ENCODE assay signal across 8 cellular contexts in the genomic region with DNA sequence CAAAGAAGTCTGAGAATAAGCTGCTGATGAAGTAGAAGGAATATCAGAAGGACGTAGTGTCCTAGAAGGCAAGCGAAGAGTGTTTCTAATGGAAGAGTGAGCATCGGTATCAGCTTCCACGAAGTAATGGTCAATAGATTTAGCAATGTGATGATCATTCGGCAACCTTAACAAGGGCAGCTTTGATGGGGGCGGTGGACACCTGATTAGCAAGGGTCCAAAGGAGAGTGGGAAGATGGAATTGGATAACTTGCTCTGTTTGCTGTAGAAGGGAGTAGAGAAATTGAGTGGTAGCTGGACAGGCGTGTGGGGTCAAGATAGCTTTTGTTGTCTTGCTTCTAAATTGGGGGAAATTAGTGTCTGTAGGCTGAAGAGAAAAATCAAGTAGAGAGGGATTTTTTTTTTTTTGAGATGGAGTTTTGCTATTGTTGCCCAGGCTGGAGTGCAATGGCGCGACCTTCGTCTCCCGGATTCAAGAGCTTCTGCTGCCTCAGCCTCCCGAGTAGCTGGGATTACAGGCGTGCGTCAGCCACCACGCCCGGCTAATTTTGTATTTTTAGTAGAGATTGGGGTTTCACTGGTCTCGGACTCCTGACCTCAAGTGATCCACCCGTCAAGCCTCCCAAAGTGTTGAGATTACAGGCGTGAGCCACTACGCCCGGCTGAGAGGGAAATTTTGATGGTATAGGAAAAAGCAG. TPM values are rescaled to one million over a fixed set of nuclear protein-coding genes. Genes with fewer than 3 reads are reported as not detected.
DNase-seq lines count a peak whose midpoint lies in the region; ATAC-seq and TF ChIP-seq lines count a peak whose summit lies in the region.
"Had no signal": no experiment of that assay in that cellular context is flagged by ENCODE, and none has a peak within 500 bp of the region (broad histone marks: within the 10 kb centered on the region; RNA-seq: fewer than 3 reads in every experiment).

No MANE protein-coding gene starts in this region.

- H4K20me1 ChIP-seq in OCI-LY7 (ENCODE audit: insufficient read depth, low read length) = no peaks in the 10 kb centered on the region

- DNase-seq in BE2C (no peak), OCI-LY7 (ENCODE audit: low spot score) (no peak), kidney tubule cell (ENCODE audit: low spot score) (peak; percentile 18), AG08395 (ENCODE audit: low spot score) (no peak), ecto neural progenitor cell (ENCODE audit: low spot score) (no peak)

- peak overlapping the region; percentile 66 for H2AFZ ChIP-seq in OCI-LY7 (ENCODE audit: low read length)

- no peak for TF ChIP-seq CTCF in BE2C (IDR thresholded peaks at IDR 0.05; ENCODE audit: low read depth, low read length)
- TF ChIP-seq CTCF in OCI-LY7 (conservative IDR thresholded peaks at IDR 0.05; ENCODE audit: low read length) = no peak

- no TSS peak for BruUV-seq in OCI-LY7 (replicated peaks; lab: Mats Ljungman, UMichigan)

- CTCF ChIA-PET in OCI-LY7 (lab: Charles Lee; ENCODE audit: unreplicated experiment) = interaction anchor here (0.6 to 1.5 kb wide), 4 partner anchors 11 to 26 kb away, joined by 3 read pairs; no protein-coding TSS in a partner anchor

- ATAC-seq in HG03175 (IDR thresholded peaks at IDR 0.05; ENCODE audit: unreplicated experiment) = no peak

- H3K4me2 ChIP-seq in OCI-LY7 (ENCODE audit: low read length) = peak overlapping the region; percentile 89

- H3K36me3 ChIP-seq in BE2C (no peaks in the 10 kb centered on the region; the same call in none of the 2 replicates), OCI-LY7 (ENCODE audit: insufficient read depth, low read length) (peaks cover 22% of the 10 kb centered on the region; the same call in 1 of the 2 replicates)

- no peaks in the 10 kb centered on the region for H3K79me2 ChIP-seq in OCI-LY7 (ENCODE audit: insufficient read depth, low read depth, low read length)

- no peaks in the 10 kb centered on the region for H3K27me3 ChIP-seq in BE2C

- H3K9me3 ChIP-seq in BE2C (no peaks in the 10 kb centered on the region), OCI-LY7 (ENCODE audit: low read length) (no peaks in the 10 kb centered on the region)

- POLR2A ChIA-PET in OCI-LY7 (lab: Charles Lee) = interaction anchor here (0.6 to 2.3 kb wide), 5 partner anchors 11 to 720 kb away, joined by 3 to 7 read pairs (median 3); partner anchors contain the start of gene PER1

- H3K4me1 ChIP-seq in BE2C = no peaks in the 10 kb centered on the region
- H3K4me1 ChIP-seq in OCI-LY7 (ENCODE audit: insufficient read depth, low read length, poor library complexity, severe bottlenecking) = peaks cover 18% of the 10 kb centered on the region

- intact Hi-C loops in OCI-LY7 (cut with micrococcal nuclease; ENCODE audit: unreplicated experiment) = loop anchor here (1.0 to 5.0 kb wide), 2 partner anchors 19 to 165 kb away; no protein-coding TSS in a partner anchor

- no peaks in the 10 kb centered on the region for H3K9me2 ChIP-seq in OCI-LY7 (ENCODE audit: insufficient read depth, low read length)

- H3K4me3 ChIP-seq in BE2C (ENCODE audit: low read depth, low read length) (peak overlapping the region; percentile 65), OCI-LY7 (ENCODE audit: low read depth, low read length, poor library complexity, severe bottlenecking) (peak overlapping the region; percentile 70)

- H3K27ac ChIP-seq in OCI-LY7 (ENCODE audit: low read depth, low read length, poor library complexity, severe bottlenecking) = peak overlapping the region; percentile 74

RNA-seq across cellular contexts. Expression of gene HES7, which starts 13.9 kb away (rescaled TPM):
- 4.2 TPM for polyA plus RNA-seq in BE2C (2012; ENCODE audit: insufficient read depth, insufficient read length, low read depth)
- 0.44 and 0.75 TPM in 2 replicates for total RNA-seq in OCI-LY7 (2014; rRNA removed; shearing (Covaris generic))
- total RNA-seq in OCI-LY7 (2022) = 4.6 and 5.8 TPM in 2 replicates
- total RNA-seq: subcutaneous adipose tissue had no signal

RNA-seq across cellular contexts. Expression of gene PER1, which starts 14.4 kb away (rescaled TPM):
- polyA plus RNA-seq in BE2C (2012; ENCODE audit: insufficient read depth, insufficient read length, low read depth) = 44.7 TPM
- 13.9 and 15.4 TPM in 2 replicates for total RNA-seq in OCI-LY7 (2014; rRNA removed; shearing (Covaris generic))
- 38.0 and 48.0 TPM in 2 replicates for total RNA-seq in OCI-LY7 (2022)

RNA-seq across cellular contexts. Expression of gene ALOXE3, which starts 19.5 kb away (rescaled TPM):
- polyA plus RNA-seq in BE2C (2012; ENCODE audit: insufficient read depth, insufficient read length, low read depth) = not detected
- not detected in 2 replicates for total RNA-seq in OCI-LY7 (2014; rRNA removed; shearing (Covaris generic))
- total RNA-seq in OCI-LY7 (2022) = 0.10 TPM in 1 of 2 replicates, not detected in the other
- total RNA-seq: left cardiac atrium, subcutaneous adipose tissue had no signal

RNA-seq across cellular contexts. Expression of gene VAMP2, which starts 25.0 kb away (rescaled TPM):
- 31.2 TPM for polyA plus RNA-seq in BE2C (2012; ENCODE audit: insufficient read depth, insufficient read length, low read depth)
- 10.4 and 21.2 TPM in 2 replicates for total RNA-seq in OCI-LY7 (2014; rRNA removed; shearing (Covaris generic))
- total RNA-seq in OCI-LY7 (2022) = 40.9 and 45.1 TPM in 2 replicates

RNA-seq across cellular contexts. Expression of gene TMEM107, which starts 38.4 kb away (rescaled TPM):
- polyA plus RNA-seq in BE2C (2012; ENCODE audit: insufficient read depth, insufficient read length, low read depth) = 1.5 TPM
- 34.6 and 57.0 TPM in 2 replicates for total RNA-seq in OCI-LY7 (2014; rRNA removed; shearing (Covaris generic))
- 43.9 and 45.4 TPM in 2 replicates for total RNA-seq in OCI-LY7 (2022)
